Comparison of ENCODE assay signal across 10 cellular contexts in the genomic region with DNA sequence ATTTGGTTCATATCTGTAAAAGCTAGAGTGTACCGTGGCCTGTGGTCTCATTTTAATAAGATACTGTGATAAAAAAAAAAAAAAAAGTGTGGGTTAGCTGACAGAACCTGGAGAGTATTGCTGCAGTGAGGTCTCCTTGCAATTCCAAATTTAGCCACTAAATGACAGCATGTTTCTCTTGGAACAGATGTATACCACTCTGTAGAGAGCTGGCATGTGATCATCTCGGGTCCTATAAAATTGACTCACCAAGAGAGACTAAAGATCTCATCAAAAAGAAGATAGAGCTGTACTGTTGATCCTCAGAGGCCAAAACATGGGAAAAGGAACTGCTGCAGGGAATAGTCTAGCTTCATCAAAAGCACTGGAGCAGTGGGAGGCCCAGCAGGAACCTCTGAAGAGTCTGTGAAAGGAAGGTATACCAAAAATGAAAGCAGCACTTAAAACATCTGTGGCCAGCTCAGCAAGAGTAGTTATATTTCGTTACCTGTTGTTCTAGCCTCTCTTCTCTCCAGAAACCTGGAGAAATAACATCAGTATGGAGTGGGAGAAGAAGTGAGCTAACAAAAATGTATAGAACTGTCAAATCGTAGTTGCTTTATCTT.
DNase-seq lines count a peak whose midpoint lies in the region; ATAC-seq, FAIRE-seq and TF ChIP-seq lines count a peak whose summit lies in the region.
"Had no signal": no experiment of that assay in that cellular context is flagged by ENCODE, and none has a peak within 500 bp of the region (broad histone marks: within the 10 kb centered on the region; RNA-seq: fewer than 3 reads in every experiment).

No MANE protein-coding gene starts in this region.

- no peaks in the 10 kb centered on the region for H3K4me1 ChIP-seq in GM12878 (ENCODE audit: control insufficient read depth, insufficient read depth, low read length)
- no peaks in the 10 kb centered on the region for H3K4me1 ChIP-seq in left ventricle myocardium inferior
- H3K4me1 ChIP-seq: esophagus muscularis mucosa had no signal

- no peaks in the 10 kb centered on the region for H3K36me3 ChIP-seq in GM12878 (ENCODE audit: control insufficient read depth in 2 of 2, insufficient read depth in 2 of 2, low read length in 1 of 2)
- H3K36me3 ChIP-seq in left ventricle myocardium inferior, result no peaks in the 10 kb centered on the region
- H3K36me3 ChIP-seq: esophagus muscularis mucosa had no signal

- no peak overlapping the region for H2AFZ ChIP-seq in GM12878 (ENCODE audit: control insufficient read depth, low read depth, low read length)

- H3K9me3 ChIP-seq in GM12878 (replicated peaks; ENCODE audit: control insufficient read depth, insufficient read depth, low read length) (no peaks in the 10 kb centered on the region), left ventricle myocardium inferior (replicated peaks) (peaks cover 2% of the 10 kb centered on the region)
- H3K9me3 ChIP-seq: esophagus muscularis mucosa had no signal

- H3K36me3 Mint-ChIP-seq in neural crest cell (ENCODE audit: low read depth), result peaks cover 11% of the 10 kb centered on the region

- CTCF ChIA-PET in GM12878 (lab: Yijun Ruan, JAX), result interaction anchor here (0.7 to 1.6 kb wide), 3 partner anchors 29 to 54 kb away, joined by 3 to 5 read pairs (median 3); no protein-coding TSS in a partner anchor

- DNase-seq in HT1080 (ENCODE audit: low read depth) (peak; percentile 64), GM12878 (ENCODE audit: low read depth, low spot score) (no peak), neural crest cell (ENCODE audit: low read depth, low spot score) (no peak), NCI-H2227 treated with DMSO at 0.1 percent for 48 hours (lab: John Stamatoyannopoulos, UW) (no peak), NCI-H510A treated with DMSO at 0.1 percent for 48 hours (lab: John Stamatoyannopoulos, UW) (no peak), left ventricle myocardium inferior (no peak)
- no peak for DNase-seq in activated CD4-positive, alpha-beta T cell treated with anti-CD3 and anti-CD28 coated beads, Interleukin-2, amount 50 U/mL, for 48 hours
- DNase-seq: NCI-H2107 had no signal

- no peak overlapping the region for H3K4me2 ChIP-seq in GM12878 (ENCODE audit: control insufficient read depth, insufficient read depth)

- no peaks in the 10 kb centered on the region for H3K27me3 Mint-ChIP-seq in neural crest cell (ENCODE audit: low read depth)

- H3K27ac ChIP-seq in GM12878 (ENCODE audit: control insufficient read depth, insufficient read depth), result no peak overlapping the region
- no peak overlapping the region for H3K27ac ChIP-seq in left ventricle myocardium inferior (replicated peaks)
- H3K27ac ChIP-seq: esophagus muscularis mucosa had no signal

- H3K4me3 Mint-ChIP-seq in neural crest cell, result no peak overlapping the region

- intact Hi-C loops in GM12878 (cut with micrococcal nuclease; ENCODE audit: unreplicated experiment) (no loop called here), left ventricle myocardium inferior (cut with micrococcal nuclease) (no loop called here)

- no peak for FAIRE-seq in GM12878 (lab: Jason Lieb, UNC)

- TF ChIP-seq POLR2A in GM12878 (IDR thresholded peaks at IDR 0.05; ENCODE audit: low read depth, low read length), result no peak

- peaks cover 8% of the 10 kb centered on the region for H3K9me3 Mint-ChIP-seq in neural crest cell

- SMC1A ChIA-PET in GM12878 (lab: Charles Lee; ENCODE audit: uncharacterized antibody, unreplicated experiment), result interaction anchor here (0.6 to 1.4 kb wide), 4 partner anchors 9 to 551 kb away, joined by 3 to 6 read pairs (median 4); no protein-coding TSS in a partner anchor

- no peak overlapping the region for H3K9ac ChIP-seq in GM12878 (ENCODE audit: control insufficient read depth, insufficient read depth, low read length)

- H3K27me3 ChIP-seq in GM12878 (replicated peaks in 1 of 2; ENCODE audit: control insufficient read depth in 2 of 2, insufficient read depth in 2 of 2, low read length in 1 of 2) (no peaks in the 10 kb centered on the region), left ventricle myocardium inferior (ENCODE audit: low read depth) (no peaks in the 10 kb centered on the region)
- H3K27me3 ChIP-seq: esophagus muscularis mucosa had no signal

- no peaks in the 10 kb centered on the region for H3K4me1 Mint-ChIP-seq in neural crest cell

- RAD21 ChIA-PET in GM12878 (lab: Charles Lee; ENCODE audit: unreplicated experiment), result no interaction called here

- no peaks in the 10 kb centered on the region for H4K20me1 ChIP-seq in GM12878 (ENCODE audit: control insufficient read depth, insufficient read depth)

- BruUV-seq in GM12878 (replicated peaks; lab: Mats Ljungman, UMichigan), result no TSS peak

- ATAC-seq in GM18858 (IDR thresholded peaks at IDR 0.05; ENCODE audit: unreplicated experiment) (peak; percentile 46), GM12878 (peak; percentile 76)

- POLR2A ChIA-PET in GM12878 (lab: Charles Lee), result no interaction called here

- no peaks in the 10 kb centered on the region for H3K79me2 ChIP-seq in GM12878 (ENCODE audit: control insufficient read depth, insufficient read depth, low read length)

- no peak for TF ChIP-seq EP300 in GM12878 (IDR thresholded peaks at IDR 0.05; ENCODE audit: borderline replicate concordance in 1 of 2, control insufficient read depth in 1 of 2, low read depth in 2 of 2, low read length in 2 of 2)

- in situ Hi-C loops in GM12878 (cut with MboI), result no loop called here

- TF ChIP-seq CTCF in GM12878 (IDR thresholded peaks at IDR 0.05 in 2 of 3, conservative IDR thresholded peaks at IDR 0.05 in 1 of 3; ENCODE audit: control insufficient read depth in 2 of 3, extremely low read depth in 1 of 3, insufficient read depth in 1 of 3, low read depth in 3 of 3, low read length in 3 of 3) (peak; percentile 6 to 10 (median 9); a peak in 1 of 6 replicates), neural crest cell (conservative IDR thresholded peaks at IDR 0.05) (peak; percentile 32), left ventricle myocardium inferior (IDR thresholded peaks at IDR 0.05; ENCODE audit: borderline replicate concordance) (no peak)

- H3K27ac Mint-ChIP-seq in neural crest cell (ENCODE audit: unreplicated experiment), result no peak overlapping the region

- WGBS in GM12878 (ENCODE audit: insufficient coverage, insufficient replicate concordance, low lambda C conversion rate, missing lambda C conversion rate), result 0% methylated on average over 4 of the region's 4 CpGs

- TF ChIP-seq RAD21 in GM12878 (IDR thresholded peaks at IDR 0.05; ENCODE audit: insufficient read depth, low read depth, low read length), result no peak

- H3K4me3 ChIP-seq in GM12878 (no peak overlapping the region), left ventricle myocardium inferior (no peak overlapping the region)
- H3K4me3 ChIP-seq: esophagus muscularis mucosa had no signal

TF ChIP-seq in GM12878, 131 proteins besides CTCF, POLR2A, EP300 and RAD21 (continues in another document):
- TF ChIP-seq E2F8 (IDR thresholded peaks at IDR 0.05; ENCODE audit: low read depth, partially characterized antibody) (no peak), RBBP5 (conservative IDR thresholded peaks at IDR 0.05) (no peak), TARDBP (IDR thresholded peaks at IDR 0.05; ENCODE audit: borderline replicate concordance) (no peak), DPF2 (IDR thresholded peaks at IDR 0.05) (no peak), ZNF274 (IDR thresholded peaks at IDR 0.05; ENCODE audit: insufficient read depth, insufficient read length) (no peak), BCL3 (IDR thresholded peaks at IDR 0.05; ENCODE audit: borderline replicate concordance, insufficient read depth, low read depth, low read length, poor library complexity, severe bottlenecking) (no peak), SUZ12 (IDR thresholded peaks at IDR 0.05; ENCODE audit: unreplicated experiment) (no peak), CHD2 (IDR thresholded peaks at IDR 0.05; ENCODE audit: borderline replicate concordance, low read depth, low read length) (no peak)
